Comparison of ENCODE assay signal across 15 cellular contexts in the genomic region with DNA sequence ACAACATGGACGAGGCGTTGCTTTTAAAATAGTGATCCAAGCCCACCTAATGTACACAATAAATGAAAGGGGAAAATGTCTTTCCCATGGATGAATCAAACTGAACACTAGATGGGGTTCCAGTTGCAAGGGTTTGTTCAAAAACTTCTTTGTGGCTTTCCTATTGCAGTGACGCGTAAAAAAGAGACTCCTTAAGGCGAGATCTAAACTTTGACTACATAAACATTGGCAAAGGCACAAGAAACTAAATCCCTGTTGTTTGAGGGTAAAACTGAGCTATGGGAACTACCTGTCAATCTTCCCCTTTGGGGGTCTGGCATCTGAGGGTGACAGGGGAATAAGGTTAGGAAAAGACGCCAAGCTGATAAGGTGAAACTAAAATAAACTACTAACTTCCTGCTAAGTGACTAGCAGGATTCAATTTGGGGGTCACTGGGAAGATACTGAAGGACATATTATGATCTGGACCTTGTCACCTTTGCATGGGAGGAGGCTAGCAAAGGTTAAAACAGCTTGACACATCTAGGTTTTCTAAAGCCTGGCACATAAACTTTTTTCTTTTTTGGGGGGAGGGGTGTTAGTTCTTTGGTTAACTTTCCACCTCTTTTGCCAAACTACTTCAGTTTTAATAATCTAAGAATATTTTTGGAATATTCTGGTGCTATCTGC. TPM values are rescaled to one million over a fixed set of nuclear protein-coding genes. Genes with fewer than 3 reads are reported as not detected.
A peak's percentile ranks its signal among the peaks of the same experiment; 100 is the strongest.
DNase-seq lines count a peak whose midpoint lies in the region; ATAC-seq and TF ChIP-seq lines count a peak whose summit lies in the region.
"Had no signal": no experiment of that assay in that cellular context is flagged by ENCODE, and none has a peak within 500 bp of the region (broad histone marks: within the 10 kb centered on the region; RNA-seq: fewer than 3 reads in every experiment).

No MANE protein-coding gene starts in this region.

- TF ChIP-seq POLR2A in gastroesophageal sphincter (IDR thresholded peaks at IDR 0.05) (no peak), testis (IDR thresholded peaks at IDR 0.05) (no peak), ovary (IDR thresholded peaks at IDR 0.05) (no peak)

- no peaks in the 10 kb centered on the region for H3K36me3 Mint-ChIP-seq in activated CD4-positive, alpha-beta memory T cell treated with anti-CD3 and anti-CD28 coated beads for 36 hours

- H3K9me3 ChIP-seq in HUES48 (ENCODE audit: control insufficient read depth, insufficient read depth, low read length) (no peaks in the 10 kb centered on the region), gastroesophageal sphincter (no peaks in the 10 kb centered on the region), testis (no peaks in the 10 kb centered on the region), ovary (no peaks in the 10 kb centered on the region)
- H3K9me3 ChIP-seq: stomach had no signal

- H3K27ac ChIP-seq in HUES48 (ENCODE audit: low read depth, low read length) (no peak overlapping the region), gastroesophageal sphincter (no peak overlapping the region), testis (no peak overlapping the region), ovary (no peak overlapping the region)

- peaks cover 20% of the 10 kb centered on the region for H3K27me3 ChIP-seq in HUES48 (ENCODE audit: control insufficient read depth, insufficient read depth, low read length)
- peaks cover 83% of the 10 kb centered on the region for H3K27me3 ChIP-seq in gastroesophageal sphincter
- H3K27me3 ChIP-seq in testis: no peaks in the 10 kb centered on the region
- H3K27me3 ChIP-seq in ovary: no peaks in the 10 kb centered on the region

- CTCF ChIA-PET in activated CD4-positive, alpha-beta memory T cell treated with anti-CD3 and anti-CD28 coated beads for 36 hours (lab: Charles Lee): no interaction called here

- H3K4me3 ChIP-seq in HUES48 (ENCODE audit: low read depth, low read length) (peak overlapping the region; percentile 29; the same call in 1 of the 2 replicates), gastroesophageal sphincter (no peak overlapping the region), testis (no peak overlapping the region), ovary (no peak overlapping the region)
- H3K4me3 ChIP-seq: stomach had no signal

- TF ChIP-seq CTCF in gastroesophageal sphincter (IDR thresholded peaks at IDR 0.05): no peak
- TF ChIP-seq CTCF in testis (IDR thresholded peaks at IDR 0.05): no peak
- TF ChIP-seq CTCF in ovary (IDR thresholded peaks at IDR 0.05): no peak

- TF ChIP-seq EP300 in gastroesophageal sphincter (IDR thresholded peaks at IDR 0.05) (no peak), ovary (IDR thresholded peaks at IDR 0.05) (no peak)

- no peak overlapping the region for H3K4me3 Mint-ChIP-seq in activated CD4-positive, alpha-beta memory T cell treated with anti-CD3 and anti-CD28 coated beads for 36 hours

- DNase-seq in AG08395 (ENCODE audit: low spot score) (peak; percentile 54), dedifferentiated amniotic fluid mesenchymal stem cell (ENCODE audit: extremely low spot score) (peak; percentile 54), midbrain (lab: John Stamatoyannopoulos, UW) (peak; percentile 45), testis (no peak), ovary (no peak)
- DNase-seq in activated CD4-positive, alpha-beta memory T cell treated with anti-CD3 and anti-CD28 coated beads for 36 hours: no peak
- DNase-seq: activated T-cell treated with anti-CD3 and anti-CD28 coated beads, Interleukin-2, amount 50 U/mL, for 1 hour; left ventricle myocardium superior; NCI-H446; stimulated activated CD4-positive, alpha-beta T cell treated with anti-CD3 and anti-CD28 coated beads, Interleukin-15, amount 100 ng/mL, for 24 hours; stomach had no signal

- 12 to 23% methylated on average over 6 of the region's 6 CpGs for whole genome bisulfite sequencing in gastroesophageal sphincter (ENCODE audit: low coverage in 1 of 2), 2 donors
- 46 to 51% methylated on average over 6 of the region's 6 CpGs for WGBS in testis, 2 donors
- 32 to 52% (median 36%) methylated on average over 6 of the region's 6 CpGs for WGBS in ovary, 3 donors

- H3K4me1 ChIP-seq in HUES48 (ENCODE audit: control insufficient read depth, insufficient read depth, low read length): peaks cover 61% of the 10 kb centered on the region
- H3K4me1 ChIP-seq in gastroesophageal sphincter: peaks cover 0 to 17% (median 9%) of the 10 kb centered on the region in 3 donors
- H3K4me1 ChIP-seq in testis: no peaks in the 10 kb centered on the region
- H3K4me1 ChIP-seq in ovary (ENCODE audit: insufficient read depth): peaks cover 2% of the 10 kb centered on the region

- POLR2A ChIA-PET in activated CD4-positive, alpha-beta memory T cell treated with anti-CD3 and anti-CD28 coated beads for 36 hours (lab: Charles Lee): no interaction called here

- no peak for ATAC-seq in gastroesophageal sphincter
- ATAC-seq: left ventricle myocardium superior had no signal

- intact Hi-C loops in testis (cut with DNase I; ENCODE audit: low total_unique reads): no loop called here
- intact Hi-C loops in activated CD4-positive, alpha-beta memory T cell treated with anti-CD3 and anti-CD28 coated beads for 36 hours (cut with micrococcal nuclease): no loop called here
- intact Hi-C loops in ovary (cut with DNase I): no loop called here

- H3K9me3 Mint-ChIP-seq in activated CD4-positive, alpha-beta memory T cell treated with anti-CD3 and anti-CD28 coated beads for 36 hours: no peaks in the 10 kb centered on the region

- H3K9ac ChIP-seq in HUES48 (ENCODE audit: low read depth, low read length): no peak overlapping the region

- H3K27me3 Mint-ChIP-seq in activated CD4-positive, alpha-beta memory T cell treated with anti-CD3 and anti-CD28 coated beads for 36 hours: peaks cover 43% of the 10 kb centered on the region

- peaks cover 6% of the 10 kb centered on the region for H3K4me1 Mint-ChIP-seq in activated CD4-positive, alpha-beta memory T cell treated with anti-CD3 and anti-CD28 coated beads for 36 hours (ENCODE audit: low read depth)

- H3K27ac Mint-ChIP-seq in activated CD4-positive, alpha-beta memory T cell treated with anti-CD3 and anti-CD28 coated beads for 36 hours: no peak overlapping the region

- H3K36me3 ChIP-seq in HUES48 (ENCODE audit: control insufficient read depth, insufficient read depth, low read length) (peaks cover 14% of the 10 kb centered on the region), gastroesophageal sphincter (no peaks in the 10 kb centered on the region), testis (ENCODE audit: low read depth, missing control alignments) (no peaks in the 10 kb centered on the region), ovary (no peaks in the 10 kb centered on the region)
- H3K36me3 ChIP-seq: stomach had no signal

RNA-seq across cellular contexts. Expression of gene SALL1, which starts 4.7 kb away (rescaled TPM):
- total RNA-seq in gastroesophageal sphincter: not detected
- 1 to 10 TPM; 4.9 to 5.9 TPM for total RNA-seq in testis
- 4.0 TPM for polyA plus RNA-seq in testis (ENCODE audit: insufficient read depth, low read depth, low replicate concordance)
- not detected for total RNA-seq in activated CD4-positive, alpha-beta memory T cell treated with anti-CD3 and anti-CD28 coated beads for 36 hours
- total RNA-seq in ovary: 10 to 100 TPM in 2 of 7 donors, 1 to 10 TPM in 5; 3.0 to 20.7 (median 6.7) TPM
- 1 to 10 TPM; 1.7 to 4.0 TPM for polyA plus RNA-seq in ovary
- total RNA-seq: HT-29; left ventricle myocardium superior; T-helper 2 cell treated with Interferon-gamma antibody and Interleukin-4, amounts not matched to agents 100 ng/mL and 5 ng/mL, for 36 hours had no signal

Comparison
In these comparisons a context has a peak if more than half of its experiments do, and no peak if none do; other contexts are left out.
1. DNase-seq: peak in AG08395 (single experiment), dedifferentiated amniotic fluid mesenchymal stem cell (single experiment) and midbrain (single experiment); none in testis (single experiment), activated CD4-positive, alpha-beta memory T cell treated with anti-CD3 and anti-CD28 coated beads for 36 hours (single experiment) and ovary (0 of 5).